Comparison of ENCODE assay signal across 23 cellular contexts in the genomic region with DNA sequence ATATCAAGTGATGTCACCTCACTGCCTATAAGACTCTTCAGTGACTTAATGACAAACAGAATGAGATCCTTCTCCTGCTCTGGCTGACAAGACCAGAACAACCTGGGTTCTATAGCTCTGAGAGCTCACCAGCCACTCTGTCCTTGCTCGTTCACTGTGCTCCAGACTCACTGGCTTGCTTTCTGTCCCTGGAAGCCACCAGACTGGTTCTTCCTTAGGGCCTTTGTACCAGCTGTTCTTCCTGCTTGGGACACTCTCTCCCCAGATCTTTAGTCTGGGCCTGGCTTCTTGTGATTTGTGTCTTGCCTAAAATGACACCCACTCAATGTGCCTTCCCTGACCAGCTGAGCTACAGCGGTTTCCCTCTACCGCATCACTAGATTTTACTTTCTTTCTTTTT.
DNase-seq lines count a peak whose midpoint lies in the region; ATAC-seq and TF ChIP-seq lines count a peak whose summit lies in the region.
"Had no signal": no experiment of that assay in that cellular context is flagged by ENCODE, and none has a peak within 500 bp of the region (broad histone marks: within the 10 kb centered on the region; RNA-seq: fewer than 3 reads in every experiment).

No MANE protein-coding gene starts in this region.

- H3K9me3 ChIP-seq in Panc1 (ENCODE audit: control insufficient read depth, insufficient read depth, low read depth, low read length) (no peaks in the 10 kb centered on the region), esophagus (ENCODE audit: control insufficient read depth in 2 of 2, insufficient read depth in 1 of 2, low read depth in 1 of 2, low read length in 1 of 2) (no peaks in the 10 kb centered on the region), prostate gland (no peaks in the 10 kb centered on the region), esophagus muscularis mucosa (no peaks in the 10 kb centered on the region)
- H3K9me3 ChIP-seq: gastrocnemius medialis had no signal

- POLR2A ChIA-PET in Panc1 (lab: Charles Lee): no interaction called here

- H3K27me3 ChIP-seq in Panc1 (ENCODE audit: control insufficient read depth, insufficient read depth, low read length) (no peaks in the 10 kb centered on the region), esophagus (ENCODE audit: control insufficient read depth in 1 of 2, insufficient read depth in 2 of 2, low read length in 2 of 2) (no peaks in the 10 kb centered on the region), prostate gland (replicated peaks; ENCODE audit: insufficient read depth) (no peaks in the 10 kb centered on the region), esophagus muscularis mucosa (no peaks in the 10 kb centered on the region)
- H3K27me3 ChIP-seq: gastrocnemius medialis had no signal

- H3K27ac ChIP-seq in Panc1 (ENCODE audit: low read length) (peak overlapping the region; percentile 81; the same call in 1 of the 2 replicates), esophagus (ENCODE audit: low read depth in 2 of 2, low read length in 1 of 2) (peak overlapping the region; percentile 38 to 59), prostate gland (peak overlapping the region in 1 of 2 donors; percentile 27), esophagus muscularis mucosa (replicated peaks in 1 of 4) (no peak overlapping the region)
- H3K27ac ChIP-seq: coronary artery, gastrocnemius medialis had no signal

- WGBS in esophagus, 2 donors: 77 to 84% methylated on average over 3 of the region's 3 CpGs
- WGBS in prostate gland: 51% methylated on average over 3 of the region's 3 CpGs
- 97% methylated on average over 3 of the region's 3 CpGs for WGBS in esophagus muscularis mucosa

- TF ChIP-seq POLR2A in prostate gland (IDR thresholded peaks at IDR 0.05): no peak
- TF ChIP-seq POLR2A in esophagus muscularis mucosa (IDR thresholded peaks at IDR 0.05; ENCODE audit: low read depth): no peak

- CTCF ChIA-PET in Panc1 (lab: Charles Lee): no interaction called here

- intact Hi-C loops in Panc1 (cut with micrococcal nuclease; ENCODE audit: unreplicated experiment) (no loop called here), prostate gland (cut with DNase I) (no loop called here), esophagus muscularis mucosa (cut with DNase I) (no loop called here)

- TF ChIP-seq CTCF in Panc1 (IDR thresholded peaks at IDR 0.05): no peak
- no peak for TF ChIP-seq CTCF in prostate gland (IDR thresholded peaks at IDR 0.05)
- TF ChIP-seq CTCF in GM10266 (IDR thresholded peaks at IDR 0.05; ENCODE audit: control insufficient read depth, insufficient read depth, low read depth, missing control alignments): no peak
- no peak for TF ChIP-seq CTCF in esophagus muscularis mucosa (IDR thresholded peaks at IDR 0.05)

- ATAC-seq in Panc1 (no peak), HG02642 (IDR thresholded peaks at IDR 0.05; ENCODE audit: poor library complexity, unreplicated experiment) (no peak)
- ATAC-seq: gastrocnemius medialis, left lobe of liver, sciatic nerve, SK-N-SH treated with all-trans-retinoic acid at 6 μM for 48 hours had no signal

- peak; percentile 68 for DNase-seq in DMS53 treated with DMSO at 0.1 percent for 48 hours (lab: John Stamatoyannopoulos, UW; ENCODE audit: unreplicated experiment)
- no peak for DNase-seq in Panc1 (ENCODE audit: low read depth, low spot score)
- peak; percentile 75 for DNase-seq in prostate gland (ENCODE audit: low spot score)
- no peak for DNase-seq in GM10266 (ENCODE audit: extremely low spot score)
- no peak for DNase-seq in NCI-H1930 (lab: John Stamatoyannopoulos, UW)
- no peak for DNase-seq in esophagus muscularis mucosa (ENCODE audit: extremely low spot score)
- DNase-seq: activated CD4-positive, alpha-beta T cell treated with anti-CD3 and anti-CD28 coated beads, Interleukin-2, amount 10 ng/mL, durations not matched to agents 24 days and 14 days; activated CD8-positive, alpha-beta memory T cell treated with anti-CD3 and anti-CD28 coated beads, Interleukin-2, amount 50 U/mL, for 4 hours; activated gamma-delta T cell treated with Interleukin-2 at 50 U/mL for 16 hours; EL; gastrocnemius medialis; H7; KG1; NCI-H1105; NCI-H2171; NCI-H774; stimulated activated CD4-positive, alpha-beta T cell treated with anti-CD3 and anti-CD28 coated beads, Interleukin-2, amount 100 ng/mL, for 24 hours had no signal

- BruUV-seq in Panc1 (replicated peaks; lab: Mats Ljungman, UMichigan): no TSS peak

- TF ChIP-seq EP300 in esophagus muscularis mucosa (IDR thresholded peaks at IDR 0.05): no peak

- H3K4me3 ChIP-seq in Panc1 (ENCODE audit: low read depth in 2 of 2, low read length in 2 of 2): no peak overlapping the region
- no peak overlapping the region for H3K4me3 ChIP-seq in esophagus (ENCODE audit: low read depth in 1 of 2, low read length in 2 of 2)
- H3K4me3 ChIP-seq in prostate gland: no peak overlapping the region
- no peak overlapping the region for H3K4me3 ChIP-seq in esophagus muscularis mucosa
- H3K4me3 ChIP-seq: coronary artery, gastrocnemius medialis had no signal

- H3K36me3 ChIP-seq in Panc1 (ENCODE audit: control insufficient read depth, insufficient read depth, low read length) (no peaks in the 10 kb centered on the region), esophagus (ENCODE audit: control insufficient read depth in 2 of 2, insufficient read depth in 2 of 2, low read length in 1 of 2) (no peaks in the 10 kb centered on the region), prostate gland (no peaks in the 10 kb centered on the region), esophagus muscularis mucosa (no peaks in the 10 kb centered on the region)
- H3K36me3 ChIP-seq: gastrocnemius medialis had no signal

- in situ Hi-C loops in Panc1 (cut with HindIII; ENCODE audit: low pct_unique_long_range_greater_than_20kb, low sequenced_read_pairs): no loop called here

- peaks cover 65% of the 10 kb centered on the region for H3K4me1 ChIP-seq in Panc1 (ENCODE audit: control insufficient read depth, insufficient read depth, low read length)
- peaks cover 3 to 4% of the 10 kb centered on the region in 2 donors for H3K4me1 ChIP-seq in esophagus (ENCODE audit: control insufficient read depth in 2 of 2, insufficient read depth in 2 of 2, low read length in 1 of 2)
- peaks cover 3% of the 10 kb centered on the region for H3K4me1 ChIP-seq in prostate gland (replicated peaks)
- peaks cover 15 to 56% (median 39%) of the 10 kb centered on the region in 4 donors for H3K4me1 ChIP-seq in esophagus muscularis mucosa

Comparison
In these comparisons a context has a peak if more than half of its experiments do, and no peak if none do; other contexts are left out.
1. DNase-seq: peak in DMS53 treated with DMSO at 0.1 percent for 48 hours (single experiment) and prostate gland (single experiment); none in Panc1 (single experiment), GM10266 (single experiment), NCI-H1930 (0 of 2) and esophagus muscularis mucosa (single experiment).
2. H3K27ac ChIP-seq: peak in Panc1 (single experiment) and esophagus (2 of 2); none in esophagus muscularis mucosa (0 of 4).